ENCODE assay signal across 13 cellular contexts in the genomic region with DNA sequence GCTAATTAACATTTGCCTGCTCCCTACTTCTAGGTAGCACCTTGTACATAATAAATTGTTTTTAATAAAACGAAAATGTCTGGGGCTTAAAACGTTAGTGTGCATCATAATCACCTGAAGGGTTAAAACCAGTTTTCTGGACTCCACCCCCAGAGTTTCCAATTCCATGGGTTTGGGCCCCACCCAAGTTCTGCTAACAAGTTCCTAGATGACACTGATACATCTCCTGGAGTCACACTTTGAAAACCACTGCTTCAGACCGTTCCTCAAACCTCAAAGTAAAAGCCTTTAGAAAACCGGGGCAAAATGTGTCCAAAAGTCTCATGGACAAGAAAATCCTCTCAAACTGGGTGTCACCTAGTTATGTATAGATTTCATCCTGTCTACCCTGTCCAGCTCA. TPM values are rescaled to one million over a fixed set of nuclear protein-coding genes. Genes with fewer than 3 reads are reported as not detected.
DNase-seq lines count a peak whose midpoint lies in the region; ATAC-seq and TF ChIP-seq lines count a peak whose summit lies in the region.
"Had no signal": no experiment of that assay in that cellular context is flagged by ENCODE, and none has a peak within 500 bp of the region (broad histone marks: within the 10 kb centered on the region; RNA-seq: fewer than 3 reads in every experiment).

No MANE protein-coding gene starts in this region.

- H3K9me3 ChIP-seq in T-helper 17 cell (ENCODE audit: control insufficient read depth, low read length, poor library complexity, severe bottlenecking) (no peaks in the 10 kb centered on the region), tibial nerve (no peaks in the 10 kb centered on the region)
- H3K9me3 ChIP-seq: body of pancreas, transverse colon had no signal

- H3K9me3 Mint-ChIP-seq in activated CD4-positive, alpha-beta T cell treated with anti-CD3 and anti-CD28 coated beads, Interleukin-2, amount 10 ng/mL, durations not matched to agents 24 days and 14 days = no peaks in the 10 kb centered on the region
- no peaks in the 10 kb centered on the region for H3K9me3 Mint-ChIP-seq in stimulated activated memory B cell treated with anti-CD40 and anti-IgM and Interleukin-4, amounts not matched to agents 10 μg/mL and 1 μg/mL and 100 μg/mL, for 72 hours

- TF ChIP-seq EP300 in tibial nerve (IDR thresholded peaks at IDR 0.05) = no peak

- WGBS in tibial nerve, 2 donors = 77 to 79% methylated on average over 4 of the region's 4 CpGs

- DNase-seq in activated CD4-positive, alpha-beta T cell treated with anti-CD3 and anti-CD28 coated beads, Interleukin-2, amount 10 ng/mL, durations not matched to agents 24 days and 14 days = no peak
- DNase-seq in activated CD4-positive, alpha-beta T cell treated with anti-CD3 and anti-CD28 coated beads, Interleukin-2, amount 50 U/mL, for 1 hour = no peak
- DNase-seq in T-helper 17 cell = no peak
- DNase-seq in fibroblast of mammary gland (ENCODE audit: low read depth) = peak; percentile 52
- DNase-seq in NCI-H1048 (lab: John Stamatoyannopoulos, UW) = no peak
- DNase-seq in tibial nerve (ENCODE audit: low spot score in 2 of 2) = no peak
- DNase-seq: body of pancreas, DMS79 treated with DMSO at 0.1 percent for 48 hours, KG1, transverse colon had no signal

- intact Hi-C loops in activated CD4-positive, alpha-beta T cell treated with anti-CD3 and anti-CD28 coated beads, Interleukin-2, amount 10 ng/mL, durations not matched to agents 24 days and 14 days (cut with micrococcal nuclease) = no loop called here

- H3K36me3 Mint-ChIP-seq in activated CD4-positive, alpha-beta T cell treated with anti-CD3 and anti-CD28 coated beads, Interleukin-2, amount 10 ng/mL, durations not matched to agents 24 days and 14 days (ENCODE audit: low read depth) = peaks cover 19% of the 10 kb centered on the region
- peaks cover 2% of the 10 kb centered on the region for H3K36me3 Mint-ChIP-seq in T-helper 17 cell (ENCODE audit: low read depth)
- H3K36me3 Mint-ChIP-seq in stimulated activated memory B cell treated with anti-CD40 and anti-IgM and Interleukin-4, amounts not matched to agents 10 μg/mL and 1 μg/mL and 100 μg/mL, for 72 hours = peaks cover 13% of the 10 kb centered on the region

- H3K27ac Mint-ChIP-seq in activated CD4-positive, alpha-beta T cell treated with anti-CD3 and anti-CD28 coated beads, Interleukin-2, amount 10 ng/mL, durations not matched to agents 24 days and 14 days = peak overlapping the region; percentile 73
- no peak overlapping the region for H3K27ac Mint-ChIP-seq in T-helper 17 cell
- peak overlapping the region; percentile 7 for H3K27ac Mint-ChIP-seq in stimulated activated memory B cell treated with anti-CD40 and anti-IgM and Interleukin-4, amounts not matched to agents 10 μg/mL and 1 μg/mL and 100 μg/mL, for 72 hours

- H3K4me1 ChIP-seq in tibial nerve = no peaks in the 10 kb centered on the region

- H3K4me3 Mint-ChIP-seq in activated CD4-positive, alpha-beta T cell treated with anti-CD3 and anti-CD28 coated beads, Interleukin-2, amount 10 ng/mL, durations not matched to agents 24 days and 14 days = peak overlapping the region; percentile 52
- H3K4me3 Mint-ChIP-seq in T-helper 17 cell = peak overlapping the region; percentile 79
- H3K4me3 Mint-ChIP-seq in stimulated activated memory B cell treated with anti-CD40 and anti-IgM and Interleukin-4, amounts not matched to agents 10 μg/mL and 1 μg/mL and 100 μg/mL, for 72 hours = no peak overlapping the region

- H3K27ac ChIP-seq in tibial nerve = no peak overlapping the region
- H3K27ac ChIP-seq: body of pancreas, transverse colon had no signal

- H3K4me1 Mint-ChIP-seq in activated CD4-positive, alpha-beta T cell treated with anti-CD3 and anti-CD28 coated beads, Interleukin-2, amount 10 ng/mL, durations not matched to agents 24 days and 14 days = peaks cover 72% of the 10 kb centered on the region
- peaks cover 64% of the 10 kb centered on the region for H3K4me1 Mint-ChIP-seq in T-helper 17 cell
- H3K4me1 Mint-ChIP-seq in stimulated activated memory B cell treated with anti-CD40 and anti-IgM and Interleukin-4, amounts not matched to agents 10 μg/mL and 1 μg/mL and 100 μg/mL, for 72 hours = peaks cover 75% of the 10 kb centered on the region

- H3K36me3 ChIP-seq in tibial nerve = no peaks in the 10 kb centered on the region
- H3K36me3 ChIP-seq: transverse colon had no signal

- H3K27me3 Mint-ChIP-seq in activated CD4-positive, alpha-beta T cell treated with anti-CD3 and anti-CD28 coated beads, Interleukin-2, amount 10 ng/mL, durations not matched to agents 24 days and 14 days = no peaks in the 10 kb centered on the region
- H3K27me3 Mint-ChIP-seq in T-helper 17 cell = no peaks in the 10 kb centered on the region
- H3K27me3 Mint-ChIP-seq in stimulated activated memory B cell treated with anti-CD40 and anti-IgM and Interleukin-4, amounts not matched to agents 10 μg/mL and 1 μg/mL and 100 μg/mL, for 72 hours = no peaks in the 10 kb centered on the region

- TF ChIP-seq CTCF in fibroblast of mammary gland (conservative IDR thresholded peaks at IDR 0.05; ENCODE audit: control insufficient read depth, insufficient read depth, low read depth, low read length) = no peak
- TF ChIP-seq CTCF in tibial nerve (IDR thresholded peaks at IDR 0.05) = no peak

- H3K4me3 ChIP-seq in fibroblast of mammary gland (ENCODE audit: control insufficient read depth, low read depth, low read length) (no peak overlapping the region), tibial nerve (no peak overlapping the region)
- H3K4me3 ChIP-seq: body of pancreas, transverse colon had no signal

- no peak for TF ChIP-seq POLR2A in tibial nerve (IDR thresholded peaks at IDR 0.05)

- H3K27me3 ChIP-seq in tibial nerve = no peaks in the 10 kb centered on the region
- H3K27me3 ChIP-seq: body of pancreas, transverse colon had no signal

- ATAC-seq in T-helper 17 cell (no peak), GM19463 (IDR thresholded peaks at IDR 0.05; ENCODE audit: unreplicated experiment) (no peak)
- no peak for ATAC-seq in stimulated activated memory B cell treated with anti-CD40 and anti-IgM and Interleukin-4, amounts not matched to agents 10 μg/mL and 1 μg/mL and 100 μg/mL, for 72 hours
- ATAC-seq: body of pancreas, sciatic nerve had no signal

RNA-seq across cellular contexts. Expression of a gene that starts 9.3 kb away (rescaled TPM):
- 93.7 and 93.8 TPM in 2 replicates for total RNA-seq in activated CD4-positive, alpha-beta T cell treated with anti-CD3 and anti-CD28 coated beads, Interleukin-2, amount 10 ng/mL, durations not matched to agents 24 days and 14 days
- total RNA-seq in T-helper 17 cell = 10 to 100 TPM; 54.8 to 54.9 TPM
- total RNA-seq in tibial nerve = 1 to 10 TPM; 1.6 to 7.3 (median 5.3) TPM

Comparison
In these comparisons a context has a peak if more than half of its experiments do, and no peak if none do; other contexts are left out.
1. RNA of a gene that starts 9.3 kb away (total RNA-seq): 93.7 to 93.8 TPM in activated CD4-positive, alpha-beta T cell treated with anti-CD3 and anti-CD28 coated beads, Interleukin-2, amount 10 ng/mL, durations not matched to agents 24 days and 14 days and 54.8 to 54.9 TPM in T-helper 17 cell; 1.6 to 7.3 TPM in tibial nerve; every median in the first group is over 4 times any median in the second.